In genomic region chr3:142019794-142020320, GRCh38 we compare ENCODE assay signal across 11 cellular contexts.
DNase-seq lines count a peak whose midpoint lies in the region; ATAC-seq and TF ChIP-seq lines count a peak whose summit lies in the region.
"Had no signal": no experiment of that assay in that cellular context is flagged by ENCODE, and none has a peak within 500 bp of the region (broad histone marks: within the 10 kb centered on the region; RNA-seq: fewer than 3 reads in every experiment).

No MANE protein-coding gene starts in this region.

- peaks cover 3% of the 10 kb centered on the region for H3K36me3 Mint-ChIP-seq in activated CD4-positive, alpha-beta T cell treated with anti-CD3 and anti-CD28 coated beads for 36 hours (ENCODE audit: low read depth)
- H3K36me3 Mint-ChIP-seq in progenitor cell of endocrine pancreas (ENCODE audit: insufficient read depth) = peaks cover 16% of the 10 kb centered on the region

- H3K27me3 Mint-ChIP-seq in activated CD4-positive, alpha-beta T cell treated with anti-CD3 and anti-CD28 coated beads for 36 hours = no peaks in the 10 kb centered on the region
- no peaks in the 10 kb centered on the region for H3K27me3 Mint-ChIP-seq in progenitor cell of endocrine pancreas

- ATAC-seq in activated CD4-positive, alpha-beta T cell treated with anti-CD3 and anti-CD28 coated beads for 36 hours = peak; percentile 31
- peak; percentile 73 for ATAC-seq in HG02642 (IDR thresholded peaks at IDR 0.05; ENCODE audit: poor library complexity, unreplicated experiment)

- no peak for DNase-seq in activated CD4-positive, alpha-beta T cell treated with anti-CD3 and anti-CD28 coated beads for 36 hours
- DNase-seq in activated CD4-positive, alpha-beta T cell treated with anti-CD3 and anti-CD28 coated beads for 4 hours = no peak
- DNase-seq in M059J (ENCODE audit: low read depth) (peak; percentile 44), progenitor cell of endocrine pancreas (ENCODE audit: low spot score, unreplicated experiment) (no peak), GM19240 (ENCODE audit: insufficient read length, low spot score) (no peak), NCI-H2029 (lab: John Stamatoyannopoulos, UW) (no peak), NCI-H510A (lab: John Stamatoyannopoulos, UW) (no peak)
- DNase-seq: amygdala, islet precursor cell, SHP77 treated with DMSO at 0.1 percent for 48 hours had no signal

- H3K27ac Mint-ChIP-seq in activated CD4-positive, alpha-beta T cell treated with anti-CD3 and anti-CD28 coated beads for 36 hours = no peak overlapping the region
- H3K27ac Mint-ChIP-seq in progenitor cell of endocrine pancreas = peak overlapping the region; percentile 22

- CTCF ChIA-PET in activated CD4-positive, alpha-beta T cell treated with anti-CD3 and anti-CD28 coated beads for 36 hours (lab: Charles Lee) = no interaction called here

- intact Hi-C loops in activated CD4-positive, alpha-beta T cell treated with anti-CD3 and anti-CD28 coated beads for 36 hours (cut with DNase I, micrococcal nuclease) = loop anchor here (5.0 to 10.0 kb wide), 2 partner anchors 125 to 262 kb away; partner anchors contain the start of gene TFDP2 (in 1 of the 2)

- H3K4me1 Mint-ChIP-seq in activated CD4-positive, alpha-beta T cell treated with anti-CD3 and anti-CD28 coated beads for 36 hours = peaks cover 25% of the 10 kb centered on the region
- H3K4me1 Mint-ChIP-seq in progenitor cell of endocrine pancreas (ENCODE audit: low read depth) = peaks cover 23% of the 10 kb centered on the region

- H3K9me3 Mint-ChIP-seq in activated CD4-positive, alpha-beta T cell treated with anti-CD3 and anti-CD28 coated beads for 36 hours (ENCODE audit: low read depth) = no peaks in the 10 kb centered on the region
- H3K9me3 Mint-ChIP-seq in progenitor cell of endocrine pancreas (ENCODE audit: low read depth) = no peaks in the 10 kb centered on the region

- POLR2A ChIA-PET in activated CD4-positive, alpha-beta T cell treated with anti-CD3 and anti-CD28 coated beads for 36 hours (lab: Charles Lee) = no interaction called here

- TF ChIP-seq CTCF in progenitor cell of endocrine pancreas (IDR thresholded peaks at IDR 0.05; ENCODE audit: unreplicated experiment) = no peak

- no peak overlapping the region for H3K4me3 Mint-ChIP-seq in activated CD4-positive, alpha-beta T cell treated with anti-CD3 and anti-CD28 coated beads for 36 hours
- no peak overlapping the region for H3K4me3 Mint-ChIP-seq in progenitor cell of endocrine pancreas (ENCODE audit: low read depth)
